17 cellular contexts compared by ENCODE assay signal in the genomic region with DNA sequence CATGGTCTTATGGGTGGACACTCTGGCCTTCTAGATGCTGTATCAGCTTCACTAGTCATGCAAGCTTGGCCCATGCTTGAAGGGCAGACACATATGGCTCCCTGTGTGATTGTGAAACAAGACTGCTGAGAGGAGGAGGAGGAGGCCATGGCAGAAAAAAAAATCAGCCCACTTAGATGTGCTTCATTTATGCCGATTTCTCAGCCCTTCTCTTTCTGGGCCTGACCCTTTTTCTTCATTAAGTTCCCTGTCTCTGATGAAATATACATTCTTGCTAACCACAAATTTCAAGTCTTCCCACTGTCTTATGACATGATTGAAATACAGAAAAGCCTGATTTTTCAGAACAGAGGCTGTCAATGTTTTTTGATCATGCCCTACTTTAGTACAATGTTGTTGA.
DNase-seq lines count a peak whose midpoint lies in the region; ATAC-seq and TF ChIP-seq lines count a peak whose summit lies in the region.
"Had no signal": no experiment of that assay in that cellular context is flagged by ENCODE, and none has a peak within 500 bp of the region (broad histone marks: within the 10 kb centered on the region; RNA-seq: fewer than 3 reads in every experiment).

No MANE protein-coding gene starts in this region.

- in situ Hi-C loops in SK-MEL-5 (cut with HindIII; ENCODE audit: low pct_unique_long_range_greater_than_20kb, low sequenced_read_pairs) = no loop called here

- no peak for ATAC-seq in GM19035 (IDR thresholded peaks at IDR 0.05; ENCODE audit: unreplicated experiment)
- ATAC-seq in GM18870 (IDR thresholded peaks at IDR 0.05; ENCODE audit: unreplicated experiment) = no peak
- ATAC-seq in GM19397 (IDR thresholded peaks at IDR 0.05; ENCODE audit: unreplicated experiment) = no peak
- ATAC-seq: K562, sciatic nerve had no signal

- TF ChIP-seq CTCF in fibroblast of mammary gland (conservative IDR thresholded peaks at IDR 0.05; ENCODE audit: control insufficient read depth, insufficient read depth, low read depth, low read length) = no peak

- H3K4me3 ChIP-seq in fibroblast of mammary gland (ENCODE audit: control insufficient read depth, low read depth, low read length) = no peak overlapping the region
- H3K4me3 ChIP-seq: adrenal gland, HAP-1, K562 had no signal

- peak; percentile 41 for DNase-seq in EL
- peak; percentile 30 for DNase-seq in SK-MEL-5 (ENCODE audit: low read depth, low spot score)
- peak; percentile 95 for DNase-seq in fibroblast of mammary gland (ENCODE audit: low read depth)
- peak; percentile 24 for DNase-seq in non-pigmented ciliary epithelial cell (ENCODE audit: low read depth)
- DNase-seq in UCSD-AML1 (lab: John Stamatoyannopoulos, UW; ENCODE audit: unreplicated experiment) = no peak
- DNase-seq: activated CD4-positive, alpha-beta T cell treated with anti-CD3 and anti-CD28 coated beads for 4 hours; activated CD8-positive, alpha-beta memory T cell treated with anti-CD3 and anti-CD28 coated beads, Interleukin-2, amount 50 U/mL, for 4 hours; activated effector memory CD4-positive, alpha-beta T cell treated with Interleukin-2 at 50 U/mL for 16 hours; adrenal gland; NCI-H1092; stimulated activated CD4-positive, alpha-beta T cell treated with anti-CD3 and anti-CD28 coated beads, Interleukin-4, amount 100 ng/mL, for 1 hour had no signal
